Comparison of ENCODE assay signal across 8 cellular contexts in genomic region chr11:819129-819931, GRCh38.
DNase-seq lines count a peak whose midpoint lies in the region; ATAC-seq and TF ChIP-seq lines count a peak whose summit lies in the region.

No MANE protein-coding gene starts in this region.

- DNase-seq in NCI-H2171 treated with DMSO at 0.1 percent for 48 hours (lab: John Stamatoyannopoulos, UW) (peak; percentile 67), caudate nucleus (lab: John Stamatoyannopoulos, UW) (peak in 59 of 61 donors; percentile 50 to 93 (median 85)), islet precursor cell (peak; percentile 93)
- peak; percentile 85 to 91 (median 88) for DNase-seq in activated CD4-positive, CD25-positive, alpha-beta regulatory T cell (lab: John Stamatoyannopoulos, UW)
- DNase-seq in stimulated activated CD4-positive, alpha-beta T cell treated with anti-CD3 and anti-CD28 coated beads, Interleukin-12 subunit alpha, Interleukin-12 subunit beta, amount 100 ng/mL, for 48 hours (ENCODE audit: low read depth in 2 of 3, low spot score in 1 of 3): peak; percentile 78 to 91 (median 84)

- H3K27ac ChIP-seq in ACC112 (ENCODE audit: low read depth, low read length) (peak overlapping the region; percentile 80), caudate nucleus (ENCODE audit: low read depth, low read length) (peak overlapping the region; percentile 86)

- peak; percentile 93 for TF ChIP-seq POLR2A in GM18526 (IDR thresholded peaks at IDR 0.05; ENCODE audit: extremely low read depth, insufficient read length)

- H3K27me3 ChIP-seq in ACC112 (ENCODE audit: insufficient read depth, low read length): no peaks in the 10 kb centered on the region

- no peaks in the 10 kb centered on the region for H3K36me3 ChIP-seq in ACC112 (ENCODE audit: insufficient read depth, low read length)

- H3K4me1 ChIP-seq in ACC112 (ENCODE audit: control insufficient read depth, insufficient read depth, low read length, unreplicated experiment): peaks cover 26% of the 10 kb centered on the region

- peak; percentile 63 for ATAC-seq in HG03045 (IDR thresholded peaks at IDR 0.05; ENCODE audit: unreplicated experiment)

- peak overlapping the region; percentile 40 for H2AFZ ChIP-seq in ACC112 (ENCODE audit: low read length, unreplicated experiment)

- H3K79me2 ChIP-seq in ACC112 (ENCODE audit: control insufficient read depth, insufficient read depth, low read length, unreplicated experiment): peaks cover 15% of the 10 kb centered on the region

- H3K4me3 ChIP-seq in ACC112 (ENCODE audit: low read depth, low read length): peak overlapping the region; percentile 92

Comparison
In these comparisons a context has a peak if more than half of its experiments do, and no peak if none do; other contexts are left out.
1. Peak in every context shown above with its lines: DNase-seq, ATAC-seq, H3K4me3 ChIP-seq and H3K27ac ChIP-seq.